In the genomic region with DNA sequence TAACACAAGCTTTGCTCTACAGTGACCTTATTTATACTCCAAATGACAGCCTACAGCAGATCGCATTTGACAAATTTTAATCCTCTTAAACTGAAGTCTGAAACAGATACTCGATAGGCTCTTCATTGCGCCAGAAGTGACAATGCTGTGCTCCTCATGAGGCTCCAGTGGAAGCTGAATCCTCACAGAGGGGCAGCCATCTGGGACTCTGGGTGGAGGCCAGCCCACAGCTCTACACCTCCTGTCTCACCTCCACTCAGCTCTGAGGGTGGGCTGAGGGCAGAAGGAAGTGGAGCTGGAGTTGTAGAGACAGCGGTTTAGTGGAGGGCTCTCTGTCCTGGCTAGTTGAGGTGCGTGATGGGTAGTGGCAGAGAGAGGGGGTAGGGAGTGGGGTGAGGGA, we compare ENCODE assay signal across 21 cellular contexts.
DNase-seq lines count a peak whose midpoint lies in the region; ATAC-seq, FAIRE-seq and TF ChIP-seq lines count a peak whose summit lies in the region.
"Had no signal": no experiment of that assay in that cellular context is flagged by ENCODE, and none has a peak within 500 bp of the region (broad histone marks: within the 10 kb centered on the region; RNA-seq: fewer than 3 reads in every experiment).

No MANE protein-coding gene starts in this region.

- no peak overlapping the region for H3K9ac ChIP-seq in HepG2 (ENCODE audit: insufficient read depth, low read depth, low read length)

- no peak for ATAC-seq in activated naive CD4-positive, alpha-beta T cell treated with anti-CD3 and anti-CD28 coated beads, Interleukin-2, amount 50 U/mL, for 72 hours
- ATAC-seq in HepG2 (peak; percentile 43), HG02870 (IDR thresholded peaks at IDR 0.05; ENCODE audit: unreplicated experiment) (no peak)
- ATAC-seq: activated CD4-positive, alpha-beta T cell treated with anti-CD3 and anti-CD28 coated beads for 36 hours; mucosa of descending colon; psoas muscle had no signal

- no peak overlapping the region for H3K4me3 ChIP-seq in HepG2 (replicated peaks in 1 of 3; ENCODE audit: insufficient read depth in 1 of 3, low read depth in 2 of 3, low read length in 3 of 3)
- H3K4me3 ChIP-seq: mucosa of descending colon, psoas muscle, stomach had no signal

- no TSS peak for BruUV-seq in HepG2 (replicated peaks; lab: Mats Ljungman, UMichigan)

- H3K36me3 ChIP-seq in HepG2 (replicated peaks in 1 of 2; ENCODE audit: control insufficient read depth in 1 of 2, insufficient read depth in 2 of 2, low read length in 2 of 2), result no peaks in the 10 kb centered on the region
- H3K36me3 ChIP-seq: stomach had no signal

- TF ChIP-seq RAD21 in HepG2 (CRISPR knock-in tag; IDR thresholded peaks at IDR 0.05), result no peak

- no peak for TF ChIP-seq POLR2A in HepG2 (IDR thresholded peaks at IDR 0.05; ENCODE audit: insufficient read depth in 1 of 2, low read depth in 2 of 2, low read length in 2 of 2)

- in situ Hi-C loops in HepG2 (cut with HindIII; ENCODE audit: extremely low pct_ligation_motif_present, low pct_unique_long_range_greater_than_20kb), result no loop called here

- POLR2A ChIA-PET in RWPE1 (lab: Yijun Ruan, JAX; ENCODE audit: low non-redundant PET) (no interaction called here), HepG2 (lab: Yijun Ruan, JAX) (no interaction called here)

- H3K27ac ChIP-seq in RWPE1 (peak overlapping the region; percentile 45; the same call in 1 of the 2 replicates), HepG2 (ENCODE audit: extremely low read length, insufficient read depth, low read length) (no peak overlapping the region)
- H3K27ac ChIP-seq: psoas muscle, stomach had no signal

- H4K20me1 ChIP-seq in HepG2 (ENCODE audit: insufficient read depth, low read length), result no peaks in the 10 kb centered on the region

- peaks cover 0 to 3% of the 10 kb centered on the region in 2 experiments; a peak in 1 of 5 replicates for H3K27me3 ChIP-seq in HepG2 (ENCODE audit: control insufficient read depth in 1 of 2, insufficient read depth in 2 of 2, low read length in 2 of 2)

- H3K9me3 Mint-ChIP-seq in activated naive CD4-positive, alpha-beta T cell treated with anti-CD3 and anti-CD28 coated beads, Interleukin-2, amount 50 U/mL, for 72 hours, result no peaks in the 10 kb centered on the region
- H3K9me3 Mint-ChIP-seq: neural crest cell had no signal

- no peak for TF ChIP-seq EP300 in HepG2 (IDR thresholded peaks at IDR 0.05; ENCODE audit: low read depth in 2 of 2, low read length in 2 of 2)
- TF ChIP-seq EP300 in HepG2 (CRISPR knock-in tag; IDR thresholded peaks at IDR 0.05; ENCODE audit: borderline replicate concordance), result no peak

- CTCF ChIA-PET in RWPE1 (lab: Yijun Ruan, JAX) (no interaction called here), HepG2 (lab: Yijun Ruan, JAX; ENCODE audit: low intra/inter-chr PET ratio, low total read pairs) (no interaction called here)

- peak overlapping the region; percentile 19; the same call in 1 of the 2 replicates for H3K4me2 ChIP-seq in HepG2 (ENCODE audit: low read depth, low read length)

- TF ChIP-seq CTCF in RWPE1 (conservative IDR thresholded peaks at IDR 0.05; ENCODE audit: low read depth) (no peak), HepG2 (CRISPR knock-in tag; IDR thresholded peaks at IDR 0.05) (no peak)

- no peak for DNase-seq in activated naive CD4-positive, alpha-beta T cell treated with anti-CD3 and anti-CD28 coated beads, Interleukin-2, amount 50 U/mL, for 72 hours (ENCODE audit: low spot score in 2 of 2)
- DNase-seq in activated naive CD4-positive, alpha-beta T cell treated with anti-CD3 and anti-CD28 coated beads, Interleukin-2, amount 50 U/mL, for 16 hours, result no peak
- DNase-seq in RWPE1 (ENCODE audit: low spot score), result no peak
- DNase-seq in HepG2 (ENCODE audit: low spot score), result no peak
- DNase-seq in ecto neural progenitor cell (ENCODE audit: low spot score), result no peak
- no peak for DNase-seq in NK-92 (lab: John Stamatoyannopoulos, UW; ENCODE audit: unreplicated experiment)
- DNase-seq in Kasumi-1 (lab: John Stamatoyannopoulos, UW), result no peak
- DNase-seq: DMS153; GF-D8; MM.1S; NCI-H187; psoas muscle; stimulated activated CD4-positive, alpha-beta T cell treated with anti-CD3 and anti-CD28 coated beads, Interleukin-4, amount 100 ng/mL, for 1 hour had no signal

- no peaks in the 10 kb centered on the region for H3K79me2 ChIP-seq in HepG2 (ENCODE audit: insufficient read depth, low read length)

- H3K4me1 ChIP-seq in HepG2 (ENCODE audit: insufficient read depth, low read length), result peaks cover 49% of the 10 kb centered on the region
- H3K4me1 ChIP-seq: psoas muscle had no signal

- H3K9me3 ChIP-seq in HepG2 (ENCODE audit: low read length), result no peaks in the 10 kb centered on the region
- H3K9me3 ChIP-seq: mucosa of descending colon, psoas muscle, stomach had no signal

- H2AFZ ChIP-seq in HepG2 (ENCODE audit: low read length), result no peak overlapping the region

- H3K27ac Mint-ChIP-seq in activated naive CD4-positive, alpha-beta T cell treated with anti-CD3 and anti-CD28 coated beads, Interleukin-2, amount 50 U/mL, for 72 hours, result peak overlapping the region; percentile 33 to 78
- H3K27ac Mint-ChIP-seq: activated CD4-positive, alpha-beta T cell treated with anti-CD3 and anti-CD28 coated beads for 36 hours; activated naive CD8-positive, alpha-beta T cell had no signal

- FAIRE-seq in HepG2 (lab: Jason Lieb, UNC), result no peak
- FAIRE-seq: small intestine, TTC549 had no signal

- intact Hi-C loops in HepG2 (cut with micrococcal nuclease; ENCODE audit: unreplicated experiment), result no loop called here

- no peaks in the 10 kb centered on the region for H3K36me3 Mint-ChIP-seq in activated naive CD4-positive, alpha-beta T cell treated with anti-CD3 and anti-CD28 coated beads, Interleukin-2, amount 50 U/mL, for 72 hours
- H3K36me3 Mint-ChIP-seq: activated naive CD8-positive, alpha-beta T cell had no signal

- 72% methylated on average over 5 of the region's 5 CpGs for WGBS in HepG2 (ENCODE audit: low lambda C conversion rate)

TF ChIP-seq in HepG2, 621 proteins besides CTCF, POLR2A, EP300 and RAD21 (continues in another document):
- no peak for TF ChIP-seq SIN3B (IDR thresholded peaks at IDR 0.05; ENCODE audit: low read length)
- TF ChIP-seq, protein P1, sequence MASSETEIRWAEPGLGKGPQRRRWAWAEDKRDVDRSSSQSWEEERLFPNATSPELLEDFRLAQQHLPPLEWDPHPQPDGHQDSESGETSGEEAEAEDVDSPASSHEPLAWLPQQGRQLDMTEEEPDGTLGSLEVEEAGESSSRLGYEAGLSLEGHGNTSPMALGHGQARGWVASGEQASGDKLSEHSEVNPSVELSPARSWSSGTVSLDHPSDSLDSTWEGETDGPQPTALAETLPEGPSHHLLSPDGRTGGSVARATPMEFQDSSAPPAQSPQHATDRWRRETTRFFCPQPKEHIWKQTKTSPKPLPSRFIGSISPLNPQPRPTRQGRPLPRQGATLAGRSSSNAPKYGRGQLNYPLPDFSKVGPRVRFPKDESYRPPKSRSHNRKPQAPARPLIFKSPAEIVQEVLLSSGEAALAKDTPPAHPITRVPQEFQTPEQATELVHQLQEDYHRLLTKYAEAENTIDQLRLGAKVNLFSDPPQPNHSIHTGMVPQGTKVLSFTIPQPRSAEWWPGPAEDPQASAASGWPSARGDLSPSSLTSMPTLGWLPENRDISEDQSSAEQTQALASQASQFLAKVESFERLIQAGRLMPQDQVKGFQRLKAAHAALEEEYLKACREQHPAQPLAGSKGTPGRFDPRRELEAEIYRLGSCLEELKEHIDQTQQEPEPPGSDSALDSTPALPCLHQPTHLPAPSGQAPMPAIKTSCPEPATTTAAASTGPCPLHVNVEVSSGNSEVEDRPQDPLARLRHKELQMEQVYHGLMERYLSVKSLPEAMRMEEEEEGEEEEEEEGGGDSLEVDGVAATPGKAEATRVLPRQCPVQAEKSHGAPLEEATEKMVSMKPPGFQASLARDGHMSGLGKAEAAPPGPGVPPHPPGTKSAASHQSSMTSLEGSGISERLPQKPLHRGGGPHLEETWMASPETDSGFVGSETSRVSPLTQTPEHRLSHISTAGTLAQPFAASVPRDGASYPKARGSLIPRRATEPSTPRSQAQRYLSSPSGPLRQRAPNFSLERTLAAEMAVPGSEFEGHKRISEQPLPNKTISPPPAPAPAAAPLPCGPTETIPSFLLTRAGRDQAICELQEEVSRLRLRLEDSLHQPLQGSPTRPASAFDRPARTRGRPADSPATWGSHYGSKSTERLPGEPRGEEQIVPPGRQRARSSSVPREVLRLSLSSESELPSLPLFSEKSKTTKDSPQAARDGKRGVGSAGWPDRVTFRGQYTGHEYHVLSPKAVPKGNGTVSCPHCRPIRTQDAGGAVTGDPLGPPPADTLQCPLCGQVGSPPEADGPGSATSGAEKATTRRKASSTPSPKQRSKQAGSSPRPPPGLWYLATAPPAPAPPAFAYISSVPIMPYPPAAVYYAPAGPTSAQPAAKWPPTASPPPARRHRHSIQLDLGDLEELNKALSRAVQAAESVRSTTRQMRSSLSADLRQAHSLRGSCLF (CRISPR knock-in tag; IDR thresholded peaks at IDR 0.05; ENCODE audit: borderline replicate concordance), result no peak
- no peak for TF ChIP-seq ARID3A (IDR thresholded peaks at IDR 0.05; ENCODE audit: low read depth, low read length)
- no peak for TF ChIP-seq MTERF4 (CRISPR knock-in tag; IDR thresholded peaks at IDR 0.05)
- no peak for TF ChIP-seq KAT2B (IDR thresholded peaks at IDR 0.05; ENCODE audit: borderline replicate concordance, low read depth, low read length)
